In the genomic region with DNA sequence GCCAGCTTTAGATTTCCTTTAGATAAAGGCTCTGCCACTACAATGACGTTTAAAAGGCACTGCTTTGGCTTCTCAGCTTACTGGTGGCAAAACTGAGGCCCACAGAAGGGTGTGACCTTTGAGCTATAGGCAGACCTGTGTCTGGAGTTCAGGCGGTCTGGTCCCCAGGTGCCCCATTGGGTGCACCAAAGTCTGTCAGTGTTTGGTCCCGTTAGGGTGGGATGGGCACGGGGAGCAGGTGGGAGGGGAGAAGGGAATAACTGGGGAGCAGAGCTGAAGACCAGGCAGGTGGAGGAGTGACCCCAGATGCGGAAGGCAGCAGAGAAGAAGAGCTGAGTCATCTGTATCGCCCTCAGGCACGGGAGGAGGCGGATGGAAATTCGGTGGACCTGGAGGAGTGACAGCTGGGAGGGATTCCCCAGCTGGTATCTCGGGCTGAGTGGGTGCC, we compare ENCODE assay signal across 1 cellular context.
TF ChIP-seq lines count a peak whose summit lies in the region.

No MANE protein-coding gene starts in this region.

TF ChIP-seq in K562, 482 proteins besides CTCF, POLR2A, EP300 and RAD21 (continued from another document and continues in another):
- TF ChIP-seq CHD4 (IDR thresholded peaks at IDR 0.05; ENCODE audit: insufficient read depth, insufficient replicate concordance, low read depth, low read length, poor library complexity, severe bottlenecking) (no peak), IFI16 (CRISPR knock-in tag; IDR thresholded peaks at IDR 0.05) (no peak), BMI1 (IDR thresholded peaks at IDR 0.05; ENCODE audit: low read length) (no peak), SP1 (CRISPR knock-in tag; IDR thresholded peaks at IDR 0.05) (no peak), E4F1 (CRISPR knock-in tag; IDR thresholded peaks at IDR 0.05; ENCODE audit: borderline replicate concordance) (no peak), LEF1 (IDR thresholded peaks at IDR 0.05) (0 out of 2 replicates have a peak, but pooled peaks have one; percentile 31), WHSC1 (IDR thresholded peaks at IDR 0.05; ENCODE audit: low read length) (no peak), E2F1 (CRISPR knock-in tag; IDR thresholded peaks at IDR 0.05) (no peak), MTA1 (IDR thresholded peaks at IDR 0.05; ENCODE audit: borderline replicate concordance) (0 out of 2 replicates have a peak, but pooled peaks have one; percentile 19), TEAD1 (CRISPR knock-in tag; IDR thresholded peaks at IDR 0.05) (no peak), POLR3A (IDR thresholded peaks at IDR 0.05; ENCODE audit: borderline replicate concordance, extremely low read depth, insufficient read depth, insufficient read length) (no peak), CBFA2T3 (IDR thresholded peaks at IDR 0.05) (peak; percentile 61), SIN3B (IDR thresholded peaks at IDR 0.05; ENCODE audit: low read depth) (no peak), MAFK (IDR thresholded peaks at IDR 0.05; ENCODE audit: low read length) (peak; percentile 88), BACH1 (tag; IDR thresholded peaks at IDR 0.05) (0 out of 2 replicates have a peak, but pooled peaks have one; percentile 65), DIDO1 (tag; IDR thresholded peaks at IDR 0.05; ENCODE audit: low read depth) (no peak), NFRKB (IDR thresholded peaks at IDR 0.05; ENCODE audit: low read depth) (no peak), C11orf30 (IDR thresholded peaks at IDR 0.05; ENCODE audit: low read depth) (peak; percentile 99), NR2C2 (CRISPR knock-in tag; IDR thresholded peaks at IDR 0.05) (no peak), NR2C2 (tag; IDR thresholded peaks at IDR 0.05) (peak; percentile 77), MEF2A (IDR thresholded peaks at IDR 0.05; ENCODE audit: control insufficient read depth, low read depth, low read length) (no peak), E2F4 (CRISPR knock-in tag; IDR thresholded peaks at IDR 0.05; ENCODE audit: low read depth) (no peak), KAT2B (IDR thresholded peaks at IDR 0.05; ENCODE audit: low read depth, low read length) (no peak), TCF3 (CRISPR knock-in tag; IDR thresholded peaks at IDR 0.05) (peak; percentile 48; the same call in 1 of the 2 replicates), MLX (CRISPR knock-in tag; conservative IDR thresholded peaks at IDR 0.05) (no peak), FIP1L1 (IDR thresholded peaks at IDR 0.05; ENCODE audit: low read depth, low read length, poor library complexity, severe bottlenecking) (no peak), RBM34 (IDR thresholded peaks at IDR 0.05; ENCODE audit: borderline replicate concordance, insufficient read depth, low read length) (no peak), NFE2 (IDR thresholded peaks at IDR 0.05; ENCODE audit: low read depth) (peak; percentile 95), TRIM24 (IDR thresholded peaks at IDR 0.05) (0 out of 4 replicates have a peak, but pooled peaks of 1 of the 2 experiments have one; percentile 34), ZNF232 (CRISPR knock-in tag; IDR thresholded peaks at IDR 0.05) (no peak), MGA (IDR thresholded peaks at IDR 0.05) (no peak), ZNF174 (CRISPR knock-in tag; IDR thresholded peaks at IDR 0.05) (no peak), TFAP4 (CRISPR knock-in tag; IDR thresholded peaks at IDR 0.05; ENCODE audit: borderline replicate concordance) (peak; percentile 89), ZBED1 (IDR thresholded peaks at IDR 0.05) (no peak), ZNF133 (CRISPR knock-in tag; IDR thresholded peaks at IDR 0.05) (no peak), ATF1 (CRISPR knock-in tag; IDR thresholded peaks at IDR 0.05) (no peak), ATF1 (tag; IDR thresholded peaks at IDR 0.05) (peak; percentile 22; the same call in 1 of the 2 replicates), CBFA2T2 (conservative IDR thresholded peaks at IDR 0.05) (peak; percentile 29), SUPT5H (IDR thresholded peaks at IDR 0.05) (no peak), TEAD4 (IDR thresholded peaks at IDR 0.05; ENCODE audit: low read length) (no peak), TEAD4 (CRISPR knock-in tag; IDR thresholded peaks at IDR 0.05; ENCODE audit: borderline replicate concordance) (no peak), LARP7 (IDR thresholded peaks at IDR 0.05) (no peak), FOXA3 (CRISPR knock-in tag; conservative IDR thresholded peaks at IDR 0.05 in 1 of 2, IDR thresholded peaks at IDR 0.05 in 1 of 2) (no peak), SMARCE1 (IDR thresholded peaks at IDR 0.05) (peak; percentile 79; the same call in 1 of the 2 replicates)
- TF ChIP-seq, protein P1, sequence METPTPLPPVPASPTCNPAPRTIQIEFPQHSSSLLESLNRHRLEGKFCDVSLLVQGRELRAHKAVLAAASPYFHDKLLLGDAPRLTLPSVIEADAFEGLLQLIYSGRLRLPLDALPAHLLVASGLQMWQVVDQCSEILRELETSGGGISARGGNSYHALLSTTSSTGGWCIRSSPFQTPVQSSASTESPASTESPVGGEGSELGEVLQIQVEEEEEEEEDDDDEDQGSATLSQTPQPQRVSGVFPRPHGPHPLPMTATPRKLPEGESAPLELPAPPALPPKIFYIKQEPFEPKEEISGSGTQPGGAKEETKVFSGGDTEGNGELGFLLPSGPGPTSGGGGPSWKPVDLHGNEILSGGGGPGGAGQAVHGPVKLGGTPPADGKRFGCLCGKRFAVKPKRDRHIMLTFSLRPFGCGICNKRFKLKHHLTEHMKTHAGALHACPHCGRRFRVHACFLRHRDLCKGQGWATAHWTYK (CRISPR knock-in tag; IDR thresholded peaks at IDR 0.05): no peak
